8 cellular contexts compared by ENCODE assay signal in the genomic region with DNA sequence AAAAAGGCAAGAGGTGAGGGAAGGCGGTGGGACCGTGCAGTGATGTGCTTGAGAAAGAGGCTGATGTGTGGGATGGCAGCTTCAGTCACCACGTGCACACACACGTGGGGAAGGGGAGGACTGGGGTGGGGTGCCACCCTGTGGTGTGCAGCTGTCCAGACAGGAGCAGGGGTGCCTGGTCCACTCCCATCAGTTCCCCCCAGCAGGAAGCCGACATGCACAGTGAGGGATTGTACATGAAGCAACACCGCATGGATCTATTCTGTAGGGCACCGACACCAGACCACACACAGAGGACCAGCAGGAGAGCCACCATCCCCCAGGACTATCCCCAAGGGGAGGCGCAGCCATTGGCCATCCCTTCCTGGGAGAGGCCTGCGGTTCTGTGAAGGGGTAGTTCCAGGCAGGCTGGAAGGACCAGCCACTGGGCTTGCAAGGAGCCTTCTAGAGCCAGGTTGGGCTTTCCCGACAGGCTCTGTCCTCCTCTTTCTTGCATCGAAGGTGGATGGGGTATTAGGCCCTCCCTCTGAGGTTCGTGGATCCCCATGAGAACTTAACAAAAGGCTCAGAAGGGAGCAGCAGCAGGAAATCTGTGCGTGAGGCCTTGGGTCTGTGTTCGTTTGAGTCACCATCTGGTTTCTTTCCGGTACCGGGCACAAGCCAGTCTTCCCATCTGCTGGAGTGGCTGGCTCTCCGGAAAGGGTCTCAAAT. TPM values are rescaled to one million over a fixed set of nuclear protein-coding genes. Genes with fewer than 3 reads are reported as not detected.
DNase-seq lines count a peak whose midpoint lies in the region; ATAC-seq and TF ChIP-seq lines count a peak whose summit lies in the region.

No MANE protein-coding gene starts in this region.

- H3K27ac ChIP-seq in endodermal cell (ENCODE audit: low read depth, low read length) (no peak overlapping the region), rectal smooth muscle tissue (ENCODE audit: low read depth, low read length) (peak overlapping the region; percentile 33)

- DNase-seq in ELR (ENCODE audit: low read depth) (peak; percentile 73), NCI-H146 (lab: John Stamatoyannopoulos, UW) (peak; percentile 55), endodermal cell (peak; percentile 66), DMS53 (lab: John Stamatoyannopoulos, UW) (no peak), HPDE6-E6E7 (ENCODE audit: extremely low spot score) (no peak)
- no peak for DNase-seq in T-helper 2 cell treated with Interferon-gamma antibody and Interleukin-4, amounts not matched to agents 5 μg/mL and 100 μg/mL, for 36 hours (ENCODE audit: low spot score)

- no peak overlapping the region for H3K4me3 ChIP-seq in endodermal cell (ENCODE audit: low read length)
- no peak overlapping the region for H3K4me3 ChIP-seq in rectal smooth muscle tissue (ENCODE audit: low read length)

- 64 to 78% methylated on average over 12 to 17 of the region's 17 CpGs for WGBS in endodermal cell (ENCODE audit: insufficient coverage in 1 of 2, insufficient read length in 1 of 2), 2 experiments

- no peaks in the 10 kb centered on the region for H3K9me3 Mint-ChIP-seq in endodermal cell
- H3K9me3 Mint-ChIP-seq in T-helper 2 cell treated with Interferon-gamma antibody and Interleukin-4, amounts not matched to agents 5 μg/mL and 100 μg/mL, for 36 hours = no peaks in the 10 kb centered on the region

- H3K36me3 ChIP-seq in endodermal cell (ENCODE audit: control insufficient read depth, insufficient read depth, low read length) = no peaks in the 10 kb centered on the region
- no peaks in the 10 kb centered on the region for H3K36me3 ChIP-seq in rectal smooth muscle tissue (ENCODE audit: control insufficient read depth, insufficient read depth, low read length)

- H3K9ac ChIP-seq in endodermal cell (ENCODE audit: extremely low read depth, low read length, poor library complexity, severe bottlenecking) = no peak overlapping the region
- H3K9ac ChIP-seq in rectal smooth muscle tissue (ENCODE audit: low read length) = no peak overlapping the region

- H3K27ac Mint-ChIP-seq in endodermal cell = no peak overlapping the region
- H3K27ac Mint-ChIP-seq in T-helper 2 cell treated with Interferon-gamma antibody and Interleukin-4, amounts not matched to agents 5 μg/mL and 100 μg/mL, for 36 hours = no peak overlapping the region

- no peaks in the 10 kb centered on the region for H3K27me3 ChIP-seq in endodermal cell (ENCODE audit: control insufficient read depth, insufficient read depth, low read length, poor library complexity, severe bottlenecking)
- no peaks in the 10 kb centered on the region for H3K27me3 ChIP-seq in rectal smooth muscle tissue (ENCODE audit: control insufficient read depth, insufficient read depth, low read length)

- H3K36me3 Mint-ChIP-seq in endodermal cell (ENCODE audit: low read depth) = no peaks in the 10 kb centered on the region
- no peaks in the 10 kb centered on the region for H3K36me3 Mint-ChIP-seq in T-helper 2 cell treated with Interferon-gamma antibody and Interleukin-4, amounts not matched to agents 5 μg/mL and 100 μg/mL, for 36 hours (ENCODE audit: low read depth)

- peaks cover 36% of the 10 kb centered on the region for H3K27me3 Mint-ChIP-seq in endodermal cell (ENCODE audit: insufficient read depth)
- peaks cover 16% of the 10 kb centered on the region for H3K27me3 Mint-ChIP-seq in T-helper 2 cell treated with Interferon-gamma antibody and Interleukin-4, amounts not matched to agents 5 μg/mL and 100 μg/mL, for 36 hours (ENCODE audit: low read depth)

- no peak for ATAC-seq in GM18867 (IDR thresholded peaks at IDR 0.05; ENCODE audit: unreplicated experiment)

- no peaks in the 10 kb centered on the region for H3K9me3 ChIP-seq in endodermal cell (ENCODE audit: control insufficient read depth, low read length)

- no peak for TF ChIP-seq CTCF in endodermal cell (conservative IDR thresholded peaks at IDR 0.05)

- peak overlapping the region; percentile 40 for H3K4me3 Mint-ChIP-seq in endodermal cell
- H3K4me3 Mint-ChIP-seq in T-helper 2 cell treated with Interferon-gamma antibody and Interleukin-4, amounts not matched to agents 5 μg/mL and 100 μg/mL, for 36 hours = no peak overlapping the region

- peaks cover 33% of the 10 kb centered on the region for H3K4me1 Mint-ChIP-seq in endodermal cell
- H3K4me1 Mint-ChIP-seq in T-helper 2 cell treated with Interferon-gamma antibody and Interleukin-4, amounts not matched to agents 5 μg/mL and 100 μg/mL, for 36 hours (ENCODE audit: low read depth) = peaks cover 21% of the 10 kb centered on the region

- H3K4me1 ChIP-seq in endodermal cell (ENCODE audit: control insufficient read depth, insufficient read depth, low read length) = peaks cover 18% of the 10 kb centered on the region
- peaks cover 25% of the 10 kb centered on the region for H3K4me1 ChIP-seq in rectal smooth muscle tissue (ENCODE audit: control insufficient read depth, insufficient read depth, low read length)

RNA-seq across cellular contexts. Expression of gene PLEKHG3, which starts 59.7 kb away (rescaled TPM):
- total RNA-seq in endodermal cell = 10 to 100 TPM; 31.7 to 52.6 TPM
- polyA plus RNA-seq in endodermal cell (2013, experiment 1 of 2) = 35.6 TPM
- 30.8 TPM for polyA plus RNA-seq in endodermal cell (2013, experiment 2 of 2)

Comparison
In these comparisons a context has a peak if more than half of its experiments do, and no peak if none do; other contexts are left out.
1. DNase-seq: peak in ELR (single experiment), NCI-H146 (single experiment) and endodermal cell (single experiment); none in DMS53 (single experiment), HPDE6-E6E7 (single experiment) and T-helper 2 cell treated with Interferon-gamma antibody and Interleukin-4, amounts not matched to agents 5 μg/mL and 100 μg/mL, for 36 hours (single experiment).